1 cellular context compared by ENCODE assay signal in the genomic region with DNA sequence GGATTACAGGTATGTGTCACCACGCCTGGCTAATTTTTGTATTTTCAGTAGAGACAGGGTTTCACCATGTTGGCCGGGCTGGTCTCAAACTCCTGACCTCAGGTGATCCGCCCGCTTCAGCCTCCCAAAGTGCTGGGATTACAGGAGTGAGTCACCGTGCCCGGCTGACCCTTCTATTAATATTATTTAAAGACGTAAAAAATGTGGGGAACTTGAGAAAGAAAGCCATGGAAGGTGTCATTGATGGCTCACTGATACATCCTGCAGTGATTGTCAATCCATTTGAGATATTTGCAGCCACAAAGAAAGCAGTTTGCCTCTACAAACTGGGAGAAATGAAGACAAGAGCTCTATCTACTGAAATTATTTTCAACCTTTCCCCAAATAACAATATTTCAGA. TPM values are rescaled to one million over a fixed set of nuclear protein-coding genes. Genes with fewer than 3 reads are reported as not detected.
"Had no signal": no experiment of that assay in that cellular context is flagged by ENCODE, and none has a peak within 500 bp of the region (broad histone marks: within the 10 kb centered on the region; RNA-seq: fewer than 3 reads in every experiment).

No MANE protein-coding gene starts in this region.

RNA-seq across cellular contexts. Expression of gene BAMBI, which starts 18.5 kb away (rescaled TPM):
- total RNA-seq: activated T-helper 17 cell treated with anti-CD3 and anti-CD28 coated beads, Interleukin-2, amount 50 U/mL, for 72 hours had no signal
